Comparison of ENCODE assay signal across 14 cellular contexts in genomic region chr10:79078367-79079073, GRCh38. TPM values are rescaled to one million over a fixed set of nuclear protein-coding genes. Genes with fewer than 3 reads are reported as not detected.
DNase-seq lines count a peak whose midpoint lies in the region; ATAC-seq and TF ChIP-seq lines count a peak whose summit lies in the region.
"Had no signal": no experiment of that assay in that cellular context is flagged by ENCODE, and none has a peak within 500 bp of the region (broad histone marks: within the 10 kb centered on the region; RNA-seq: fewer than 3 reads in every experiment).

No MANE protein-coding gene starts in this region.

- H3K9me3 Mint-ChIP-seq in neural progenitor cell = no peaks in the 10 kb centered on the region
- no peaks in the 10 kb centered on the region for H3K9me3 Mint-ChIP-seq in activated naive CD4-positive, alpha-beta T cell treated with anti-CD3 and anti-CD28 coated beads, Interleukin-2, amount 50 U/mL, for 72 hours
- H3K9me3 Mint-ChIP-seq: T-cell had no signal

- H3K36me3 ChIP-seq in esophagus (ENCODE audit: control insufficient read depth in 2 of 2, insufficient read depth in 2 of 2, low read length in 1 of 2) (peaks cover 0 to 5% of the 10 kb centered on the region in 2 donors), neural progenitor cell (no peaks in the 10 kb centered on the region)

- no peak for ATAC-seq in HG02642 (IDR thresholded peaks at IDR 0.05; ENCODE audit: poor library complexity, unreplicated experiment)
- ATAC-seq in activated naive CD4-positive, alpha-beta T cell treated with anti-CD3 and anti-CD28 coated beads, Interleukin-2, amount 50 U/mL, for 72 hours = no peak
- ATAC-seq: foreskin keratinocyte, T-cell had no signal

- no peak overlapping the region for H3K4me3 ChIP-seq in AG04450 (ENCODE audit: low read depth, low read length)
- no peak overlapping the region for H3K4me3 ChIP-seq in esophagus (ENCODE audit: low read depth in 1 of 2, low read length in 2 of 2)
- no peak overlapping the region for H3K4me3 ChIP-seq in neural progenitor cell

- H2AFZ ChIP-seq in neural progenitor cell (replicated peaks) = no peak overlapping the region

- POLR2A ChIA-PET in AG04450 (lab: Yijun Ruan, JAX) = interaction anchor here (0.6 kb wide), 2 partner anchors 268 to 1034 kb away, joined by 3 to 4 read pairs; no protein-coding TSS in a partner anchor

- peaks cover 100% of the 10 kb centered on the region for H4K20me1 ChIP-seq in neural progenitor cell (ENCODE audit: low read depth)

- CTCF ChIA-PET in AG04450 (lab: Charles Lee) = interaction anchor here (0.6 to 2.7 kb wide), 2 partner anchors 8 to 117 kb away, joined by 3 to 10 read pairs; no protein-coding TSS in a partner anchor

- peaks cover 2% of the 10 kb centered on the region for H3K27me3 Mint-ChIP-seq in neural progenitor cell (ENCODE audit: insufficient read depth, low read depth)
- H3K27me3 Mint-ChIP-seq: T-cell had no signal

- WGBS in esophagus, 2 donors = 70 to 73% methylated on average over 8 of the region's 8 CpGs

- no peak overlapping the region for H3K4me2 ChIP-seq in neural progenitor cell

- H3K27me3 ChIP-seq in AG04450 (ENCODE audit: control insufficient read depth, insufficient read depth, low read length) (no peaks in the 10 kb centered on the region), esophagus (ENCODE audit: control insufficient read depth in 1 of 2, insufficient read depth in 2 of 2, low read length in 2 of 2) (no peaks in the 10 kb centered on the region), neural progenitor cell (no peaks in the 10 kb centered on the region)
- H3K27me3 ChIP-seq: foreskin keratinocyte had no signal

- DNase-seq in AG04450 (ENCODE audit: low read depth, low spot score) = no peak
- peak; percentile 43 for DNase-seq in MV-4-11 (lab: John Stamatoyannopoulos, UW)
- no peak for DNase-seq in neural progenitor cell (ENCODE audit: low spot score)
- DNase-seq in activated naive CD4-positive, alpha-beta T cell treated with anti-CD3 and anti-CD28 coated beads, Interleukin-2, amount 50 U/mL, for 72 hours (ENCODE audit: low spot score in 2 of 2) = no peak
- no peak for DNase-seq in activated CD4-positive, alpha-beta T cell treated with anti-CD3 and anti-CD28 coated beads, Interleukin-2, amount 50 U/mL, for 1 hour
- DNase-seq in medulla oblongata (ENCODE audit: extremely low spot score) = no peak
- DNase-seq: activated CD4-positive, CD25-positive, alpha-beta regulatory T cell treated with anti-CD3 and anti-CD28 coated beads, Interleukin-2, amount 50 U/mL, for 72 hours; activated T-cell treated with anti-CD3 and anti-CD28 coated beads, Interleukin-2, amount 50 U/mL, for 1 hour; DMS79; foreskin keratinocyte; islet precursor cell; T-cell had no signal

- H3K9me3 ChIP-seq in AG04450 (ENCODE audit: control insufficient read depth, insufficient read depth, low read length) = no peaks in the 10 kb centered on the region; the same call in 1 of the 2 replicates
- no peaks in the 10 kb centered on the region for H3K9me3 ChIP-seq in esophagus (ENCODE audit: control insufficient read depth in 2 of 2, insufficient read depth in 1 of 2, low read depth in 1 of 2, low read length in 1 of 2)
- H3K9me3 ChIP-seq in neural progenitor cell (ENCODE audit: low read depth) = no peaks in the 10 kb centered on the region

- H3K4me3 Mint-ChIP-seq in neural progenitor cell = no peak overlapping the region
- H3K4me3 Mint-ChIP-seq: T-cell had no signal

- H3K36me3 Mint-ChIP-seq in neural progenitor cell = peaks cover 3% of the 10 kb centered on the region
- H3K36me3 Mint-ChIP-seq in activated naive CD4-positive, alpha-beta T cell treated with anti-CD3 and anti-CD28 coated beads, Interleukin-2, amount 50 U/mL, for 72 hours = no peaks in the 10 kb centered on the region

- H3K27ac ChIP-seq in AG04450 (ENCODE audit: low read depth, low read length) (peak overlapping the region; percentile 39), esophagus (ENCODE audit: low read depth in 2 of 2, low read length in 1 of 2) (peak overlapping the region; percentile 81 to 88), neural progenitor cell (no peak overlapping the region)
- H3K27ac ChIP-seq: foreskin keratinocyte had no signal

- no peak for TF ChIP-seq CTCF in AG04450 (IDR thresholded peaks at IDR 0.05; ENCODE audit: low read depth, low read length)
- TF ChIP-seq CTCF in neural progenitor cell (IDR thresholded peaks at IDR 0.05) = no peak

- H3K4me1 ChIP-seq in esophagus (ENCODE audit: control insufficient read depth in 2 of 2, insufficient read depth in 2 of 2, low read length in 1 of 2) (peaks cover 42 to 85% of the 10 kb centered on the region in 2 donors), neural progenitor cell (peaks cover 15% of the 10 kb centered on the region)

- H3K4me1 Mint-ChIP-seq in neural progenitor cell = peaks cover 70% of the 10 kb centered on the region

- peaks cover 3% of the 10 kb centered on the region for H3F3A ChIP-seq in neural progenitor cell (ENCODE audit: low read depth)

- peaks cover 98% of the 10 kb centered on the region for H3K79me2 ChIP-seq in neural progenitor cell (ENCODE audit: low read depth)

- peak overlapping the region; percentile 5 for H3K27ac Mint-ChIP-seq in neural progenitor cell
- H3K27ac Mint-ChIP-seq in activated naive CD4-positive, alpha-beta T cell treated with anti-CD3 and anti-CD28 coated beads, Interleukin-2, amount 50 U/mL, for 72 hours = no peak overlapping the region
- H3K27ac Mint-ChIP-seq: T-cell had no signal

- no peak overlapping the region for H3K9ac ChIP-seq in neural progenitor cell

RNA-seq across cellular contexts. Expression of gene ZMIZ1, which starts 9.8 kb away (rescaled TPM):
- 7.6 and 12.8 TPM in 2 replicates for polyA plus RNA-seq in AG04450 (2011; rRNA removed)
- polyA minus RNA-seq in AG04450 (2011; rRNA and poly(A)+ RNA removed) = 16.5 and 21.3 TPM in 2 replicates
- polyA plus RNA-seq in esophagus = 10 to 100 TPM; 29.2 to 29.7 TPM
- 5.8 and 12.3 TPM in 2 replicates for total RNA-seq in neural progenitor cell (ENCODE audit: low replicate concordance)
- 10 to 100 TPM; 16.1 to 42.7 TPM for total RNA-seq in activated naive CD4-positive, alpha-beta T cell treated with anti-CD3 and anti-CD28 coated beads, Interleukin-2, amount 50 U/mL, for 72 hours
